ENCODE assay signal across 8 cellular contexts in the genomic region with DNA sequence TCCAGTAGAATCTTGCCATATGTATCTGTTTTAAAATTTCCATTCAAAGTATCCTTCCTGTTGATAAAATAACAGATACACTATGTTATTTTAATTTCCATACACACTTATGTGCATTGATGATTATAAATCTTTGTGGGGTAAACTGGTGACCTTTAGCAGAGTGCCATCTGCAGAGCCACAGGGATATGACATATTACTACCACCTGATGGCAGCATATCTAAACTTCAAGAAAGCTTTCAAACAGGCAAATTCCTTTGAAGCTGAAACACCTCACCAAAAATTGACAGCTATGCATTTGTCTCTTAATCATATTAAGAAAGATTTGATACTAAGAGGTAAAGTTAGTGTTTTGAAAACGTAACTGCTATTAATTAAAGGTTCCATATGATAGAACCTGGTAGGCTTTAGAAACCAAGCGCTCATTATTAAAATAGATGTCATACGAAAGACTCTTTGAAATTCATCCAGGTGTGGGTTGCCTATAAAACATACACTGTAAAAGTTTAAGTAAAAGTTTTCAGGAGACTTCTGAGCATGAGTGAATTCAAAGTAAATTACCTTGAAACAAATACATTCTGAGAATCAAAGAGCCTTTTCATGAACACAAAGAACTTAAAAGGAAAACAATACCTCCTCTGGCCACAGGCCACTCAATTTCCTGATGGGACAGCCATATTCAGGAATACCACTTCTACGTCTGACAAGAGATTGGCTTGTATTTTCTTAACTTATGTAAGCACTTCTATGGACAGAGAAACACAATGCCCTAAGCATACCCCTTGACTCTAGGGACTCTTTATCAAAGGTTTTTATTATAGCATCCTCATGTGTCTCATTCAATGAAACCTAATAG.
DNase-seq lines count a peak whose midpoint lies in the region; ATAC-seq and TF ChIP-seq lines count a peak whose summit lies in the region.

No MANE protein-coding gene starts in this region.

- 63% methylated on average over 4 of the region's 4 CpGs for WGBS in liver

- H3F3A ChIP-seq in OCI-LY1 (ENCODE audit: insufficient read depth, low read length) = no peaks in the 10 kb centered on the region

- H3K27me3 ChIP-seq in OCI-LY1 (ENCODE audit: insufficient read depth, low read length) (no peaks in the 10 kb centered on the region), liver (ENCODE audit: control insufficient read depth in 4 of 4, insufficient read depth in 4 of 4, low read length in 3 of 4) (no peaks in the 10 kb centered on the region)

- H3K4me1 ChIP-seq in OCI-LY1 (ENCODE audit: insufficient read depth, low read length, severe bottlenecking) (no peaks in the 10 kb centered on the region), liver (ENCODE audit: control insufficient read depth in 4 of 4, insufficient read depth in 4 of 4, low read length in 3 of 4) (no peaks in the 10 kb centered on the region)

- peak; percentile 85 to 88 for TF ChIP-seq RAD21 in liver (IDR thresholded peaks at IDR 0.05)

- no peak overlapping the region for H2AFZ ChIP-seq in OCI-LY1 (ENCODE audit: low read length)

- H3K79me2 ChIP-seq in OCI-LY1 (ENCODE audit: insufficient read depth, low read length) = no peaks in the 10 kb centered on the region

- no peak overlapping the region for H3K4me2 ChIP-seq in OCI-LY1 (ENCODE audit: low read length)

- H3K27ac ChIP-seq in OCI-LY1 (ENCODE audit: low read depth, low read length, poor library complexity, severe bottlenecking) = no peak overlapping the region
- no peak overlapping the region for H3K27ac ChIP-seq in liver (ENCODE audit: low read depth in 1 of 2, low read length in 2 of 2)

- intact Hi-C loops in sciatic nerve (cut with DNase I) = no loop called here

- TF ChIP-seq CTCF in OCI-LY1 (IDR thresholded peaks at IDR 0.05; ENCODE audit: low read length) (peak; percentile 83), liver (IDR thresholded peaks at IDR 0.05; ENCODE audit: low read depth, low read length, missing input control) (peak; percentile 71)

- H3K4me3 ChIP-seq in OCI-LY1 (ENCODE audit: low read depth, low read length, poor library complexity, severe bottlenecking) (no peak overlapping the region), liver (ENCODE audit: low read depth in 1 of 3, low read length in 3 of 3) (no peak overlapping the region)

- no peaks in the 10 kb centered on the region for H4K20me1 ChIP-seq in OCI-LY1 (ENCODE audit: insufficient read depth, low read length)

- H3K9me2 ChIP-seq in OCI-LY1 (ENCODE audit: low read depth, low read length) = no peaks in the 10 kb centered on the region

- H3K9me3 ChIP-seq in OCI-LY1 (ENCODE audit: low read length) (no peaks in the 10 kb centered on the region), liver (ENCODE audit: control insufficient read depth in 4 of 4, low read length in 3 of 4) (no peaks in the 10 kb centered on the region)

- ATAC-seq in GM19395 (IDR thresholded peaks at IDR 0.05; ENCODE audit: unreplicated experiment) (peak; percentile 91), HG03378 (IDR thresholded peaks at IDR 0.05; ENCODE audit: unreplicated experiment) (peak; percentile 88), sciatic nerve (no peak)

- DNase-seq in NCI-H2107 treated with DMSO at 0.1 percent for 48 hours (lab: John Stamatoyannopoulos, UW; ENCODE audit: unreplicated experiment) (peak; percentile 9), NCI-H2107 (lab: John Stamatoyannopoulos, UW) (no peak), sciatic nerve (ENCODE audit: low spot score) (no peak)
- peak; percentile 17 for DNase-seq in central memory CD4-positive, alpha-beta T cell

- H3K9ac ChIP-seq in OCI-LY1 (ENCODE audit: low read length) = no peak overlapping the region
- no peak overlapping the region for H3K9ac ChIP-seq in liver (ENCODE audit: low read depth in 1 of 2, low read length in 2 of 2)

- no peaks in the 10 kb centered on the region for H3K36me3 ChIP-seq in OCI-LY1 (ENCODE audit: insufficient read depth, low read length)
- no peaks in the 10 kb centered on the region for H3K36me3 ChIP-seq in liver (ENCODE audit: control insufficient read depth in 4 of 4, insufficient read depth in 3 of 4, low read depth in 1 of 4, low read length in 3 of 4)

TF ChIP-seq in liver, 16 proteins besides CTCF, POLR2A, EP300 and RAD21:
- TF ChIP-seq SP1 (IDR thresholded peaks at IDR 0.05) (no peak), RXRA (IDR thresholded peaks at IDR 0.05) (peak; percentile 31 to 70), JUND (IDR thresholded peaks at IDR 0.05) (no peak)

Comparison
In these comparisons a context has a peak if more than half of its experiments do, and no peak if none do; other contexts are left out.
1. DNase-seq: peak in NCI-H2107 treated with DMSO at 0.1 percent for 48 hours (single experiment) and central memory CD4-positive, alpha-beta T cell (single experiment); none in NCI-H2107 (single experiment) and sciatic nerve (single experiment).